1 cellular context compared by ENCODE assay signal in genomic region chr11:73530109-73530508, GRCh38.
TF ChIP-seq lines count a peak whose summit lies in the region.

No MANE protein-coding gene starts in this region.

TF ChIP-seq in GM23338, 12 proteins besides CTCF, POLR2A, EP300 and RAD21 (continued from another document):
- TF ChIP-seq ZNF462 (CRISPR knock-in tag; IDR thresholded peaks at IDR 0.05) = no peak
- no peak for TF ChIP-seq ZNF331 (CRISPR knock-in tag; IDR thresholded peaks at IDR 0.05; ENCODE audit: low read depth)
- no peak for TF ChIP-seq NANOG (IDR thresholded peaks at IDR 0.05; ENCODE audit: borderline replicate concordance)
- TF ChIP-seq JUNB (IDR thresholded peaks at IDR 0.05; ENCODE audit: unreplicated experiment) = no peak
